Comparison of ENCODE assay signal across 24 cellular contexts in the genomic region with DNA sequence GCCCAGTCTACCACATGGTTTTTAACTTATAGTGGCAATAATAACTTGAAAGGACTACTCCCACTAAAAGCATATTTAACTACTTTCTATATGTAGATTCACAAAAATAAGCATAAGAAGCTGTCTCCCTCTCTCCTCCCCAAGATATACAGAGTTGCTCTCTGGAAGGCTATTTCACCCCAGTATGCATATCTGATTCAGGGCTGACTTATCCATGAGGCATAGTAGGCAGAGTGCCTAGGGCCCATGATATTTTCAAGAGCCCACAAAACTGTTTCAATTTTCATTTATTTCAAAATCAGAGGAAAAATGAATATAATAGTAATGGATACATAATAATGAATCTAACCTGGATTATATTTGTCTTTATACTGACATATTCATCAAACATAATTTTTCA. TPM values are rescaled to one million over a fixed set of nuclear protein-coding genes. Genes with fewer than 3 reads are reported as not detected.
DNase-seq lines count a peak whose midpoint lies in the region; ATAC-seq and TF ChIP-seq lines count a peak whose summit lies in the region.
"Had no signal": no experiment of that assay in that cellular context is flagged by ENCODE, and none has a peak within 500 bp of the region (broad histone marks: within the 10 kb centered on the region; RNA-seq: fewer than 3 reads in every experiment).

No MANE protein-coding gene starts in this region.

- peak overlapping the region; percentile 52 for H3K27ac ChIP-seq in neutrophil
- no peak overlapping the region for H3K27ac ChIP-seq in effector memory CD4-positive, alpha-beta T cell (ENCODE audit: insufficient read depth, low read length, poor library complexity, severe bottlenecking)
- H3K27ac ChIP-seq: BLaER1, KMS-11 had no signal

- ATAC-seq in activated naive CD8-positive, alpha-beta T cell treated with anti-CD3 and anti-CD28 coated beads, Interleukin-2, amount 50 U/mL, for 24 hours = no peak
- ATAC-seq: GM12878, HCT116 had no signal

- H3K9me3 ChIP-seq in neutrophil = no peaks in the 10 kb centered on the region
- no peaks in the 10 kb centered on the region for H3K9me3 ChIP-seq in effector memory CD4-positive, alpha-beta T cell (ENCODE audit: control insufficient read depth, low read length)
- H3K9me3 ChIP-seq: BLaER1 had no signal

- H3K36me3 Mint-ChIP-seq in activated T-helper 1 cell treated with anti-CD3 and anti-CD28 coated beads, Interleukin-12 subunit alpha, Interleukin-12 subunit beta, Interleukin-2, Interleukin-4 antibody, amounts not matched to agents 30 ng/mL and 10 ng/mL and 1 ng/mL, durations not matched to agents 14 hours and 24 hours and 36 hours (ENCODE audit: low read depth) = peaks cover 47% of the 10 kb centered on the region
- H3K36me3 Mint-ChIP-seq in activated naive CD8-positive, alpha-beta T cell treated with anti-CD3 and anti-CD28 coated beads, Interleukin-2, amount 50 U/mL, for 24 hours (ENCODE audit: low read depth) = peaks cover 2% of the 10 kb centered on the region

- DNase-seq in HCEC 1CT = peak; percentile 55
- no peak for DNase-seq in activated T-helper 1 cell treated with anti-CD3 and anti-CD28 coated beads, Interleukin-12 subunit alpha, Interleukin-12 subunit beta, Interleukin-2, Interleukin-4 antibody, amounts not matched to agents 30 ng/mL and 10 ng/mL and 1 ng/mL, durations not matched to agents 14 hours and 24 hours and 36 hours (ENCODE audit: low spot score)
- peak; percentile 15 to 57 for DNase-seq in foreskin fibroblast
- no peak for DNase-seq in effector memory CD4-positive, alpha-beta T cell
- no peak for DNase-seq in activated effector memory CD4-positive, alpha-beta T cell treated with Interleukin-2 at 50 U/mL for 16 hours
- DNase-seq in NCI-H1417 (lab: John Stamatoyannopoulos, UW) = no peak
- no peak for DNase-seq in activated naive CD8-positive, alpha-beta T cell treated with anti-CD3 and anti-CD28 coated beads, Interleukin-2, amount 50 U/mL, for 24 hours
- DNase-seq: CD4-positive, alpha-beta T cell; MM.1S; NCI-H1694; NCI-H2081; NCI-H2171; NCI-H226; NCI-H510A; NCI-H69; RPMI8226; SHP77 had no signal

- no peaks in the 10 kb centered on the region for H3K27me3 ChIP-seq in neutrophil
- no peaks in the 10 kb centered on the region for H3K27me3 ChIP-seq in effector memory CD4-positive, alpha-beta T cell (replicated peaks; ENCODE audit: control insufficient read depth, insufficient read depth, low read length, poor library complexity, severe bottlenecking)
- H3K27me3 ChIP-seq: BLaER1 had no signal

- H3K4me3 ChIP-seq in foreskin fibroblast (ENCODE audit: low read depth in 1 of 2, low read length in 2 of 2) = no peak overlapping the region
- no peak overlapping the region for H3K4me3 ChIP-seq in neutrophil (ENCODE audit: low read depth in 1 of 2, low read length in 1 of 2)
- H3K4me3 ChIP-seq in effector memory CD4-positive, alpha-beta T cell (ENCODE audit: insufficient read depth, low read depth, low read length, poor library complexity, severe bottlenecking) = no peak overlapping the region
- H3K4me3 ChIP-seq: BLaER1, GM12878 had no signal

- H3K27me3 Mint-ChIP-seq in activated T-helper 1 cell treated with anti-CD3 and anti-CD28 coated beads, Interleukin-12 subunit alpha, Interleukin-12 subunit beta, Interleukin-2, Interleukin-4 antibody, amounts not matched to agents 30 ng/mL and 10 ng/mL and 1 ng/mL, durations not matched to agents 14 hours and 24 hours and 36 hours (ENCODE audit: insufficient read depth) = no peaks in the 10 kb centered on the region
- H3K27me3 Mint-ChIP-seq in activated naive CD8-positive, alpha-beta T cell treated with anti-CD3 and anti-CD28 coated beads, Interleukin-2, amount 50 U/mL, for 24 hours = peaks cover 5% of the 10 kb centered on the region
- H3K27me3 Mint-ChIP-seq: IgD-negative memory B cell had no signal

- H3K9me3 Mint-ChIP-seq in activated T-helper 1 cell treated with anti-CD3 and anti-CD28 coated beads, Interleukin-12 subunit alpha, Interleukin-12 subunit beta, Interleukin-2, Interleukin-4 antibody, amounts not matched to agents 30 ng/mL and 10 ng/mL and 1 ng/mL, durations not matched to agents 14 hours and 24 hours and 36 hours = peaks cover 23% of the 10 kb centered on the region
- H3K9me3 Mint-ChIP-seq in activated naive CD8-positive, alpha-beta T cell treated with anti-CD3 and anti-CD28 coated beads, Interleukin-2, amount 50 U/mL, for 24 hours = no peaks in the 10 kb centered on the region
- H3K9me3 Mint-ChIP-seq: CD4-positive, alpha-beta T cell had no signal

- no peaks in the 10 kb centered on the region for H3K36me3 ChIP-seq in neutrophil
- H3K36me3 ChIP-seq in effector memory CD4-positive, alpha-beta T cell (ENCODE audit: control insufficient read depth, insufficient read depth, low read length) = no peaks in the 10 kb centered on the region
- H3K36me3 ChIP-seq: BLaER1 had no signal

- H3K4me1 ChIP-seq in neutrophil (ENCODE audit: control insufficient read depth in 1 of 2, insufficient read depth in 1 of 2, low read depth in 1 of 2, low read length in 1 of 2) = peaks cover 15 to 37% of the 10 kb centered on the region in 2 experiments
- H3K4me1 ChIP-seq in effector memory CD4-positive, alpha-beta T cell (ENCODE audit: control insufficient read depth, insufficient read depth, low read length, poor library complexity, severe bottlenecking) = no peaks in the 10 kb centered on the region

- peaks cover 58% of the 10 kb centered on the region for H3K4me1 Mint-ChIP-seq in activated T-helper 1 cell treated with anti-CD3 and anti-CD28 coated beads, Interleukin-12 subunit alpha, Interleukin-12 subunit beta, Interleukin-2, Interleukin-4 antibody, amounts not matched to agents 30 ng/mL and 10 ng/mL and 1 ng/mL, durations not matched to agents 14 hours and 24 hours and 36 hours (ENCODE audit: low read depth)
- H3K4me1 Mint-ChIP-seq in activated naive CD8-positive, alpha-beta T cell treated with anti-CD3 and anti-CD28 coated beads, Interleukin-2, amount 50 U/mL, for 24 hours = peaks cover 2% of the 10 kb centered on the region
- H3K4me1 Mint-ChIP-seq: IgD-negative memory B cell had no signal

- intact Hi-C loops in activated T-helper 1 cell treated with anti-CD3 and anti-CD28 coated beads, Interleukin-12 subunit alpha, Interleukin-12 subunit beta, Interleukin-2, Interleukin-4 antibody, amounts not matched to agents 30 ng/mL and 10 ng/mL and 1 ng/mL, durations not matched to agents 14 hours and 24 hours and 36 hours (cut with micrococcal nuclease) = no loop called here

- no peak overlapping the region for H3K4me3 Mint-ChIP-seq in activated T-helper 1 cell treated with anti-CD3 and anti-CD28 coated beads, Interleukin-12 subunit alpha, Interleukin-12 subunit beta, Interleukin-2, Interleukin-4 antibody, amounts not matched to agents 30 ng/mL and 10 ng/mL and 1 ng/mL, durations not matched to agents 14 hours and 24 hours and 36 hours
- H3K4me3 Mint-ChIP-seq in activated naive CD8-positive, alpha-beta T cell treated with anti-CD3 and anti-CD28 coated beads, Interleukin-2, amount 50 U/mL, for 24 hours = no peak overlapping the region
- H3K4me3 Mint-ChIP-seq: CD4-positive, alpha-beta T cell had no signal

- TF ChIP-seq CTCF in foreskin fibroblast (IDR thresholded peaks at IDR 0.05; ENCODE audit: low read depth, low read length) (no peak), neutrophil (IDR thresholded peaks at IDR 0.05) (no peak)

- H3K27ac Mint-ChIP-seq in activated T-helper 1 cell treated with anti-CD3 and anti-CD28 coated beads, Interleukin-12 subunit alpha, Interleukin-12 subunit beta, Interleukin-2, Interleukin-4 antibody, amounts not matched to agents 30 ng/mL and 10 ng/mL and 1 ng/mL, durations not matched to agents 14 hours and 24 hours and 36 hours = peak overlapping the region; percentile 41
- H3K27ac Mint-ChIP-seq in activated naive CD8-positive, alpha-beta T cell treated with anti-CD3 and anti-CD28 coated beads, Interleukin-2, amount 50 U/mL, for 24 hours = no peak overlapping the region
- H3K27ac Mint-ChIP-seq: CD4-positive, alpha-beta T cell; IgD-negative memory B cell had no signal

RNA-seq across cellular contexts. Expression of a gene that starts 20.5 kb away (rescaled TPM):
- 49.7 and 52.9 TPM in 2 replicates for total RNA-seq in activated T-helper 1 cell treated with anti-CD3 and anti-CD28 coated beads, Interleukin-12 subunit alpha, Interleukin-12 subunit beta, Interleukin-2, Interleukin-4 antibody, amounts not matched to agents 30 ng/mL and 10 ng/mL and 1 ng/mL, durations not matched to agents 14 hours and 24 hours and 36 hours
- total RNA-seq: Daoy had no signal

Comparison
In these comparisons a context has a peak if more than half of its experiments do, and no peak if none do; other contexts are left out.
1. DNase-seq: peak in HCEC 1CT (single experiment) and foreskin fibroblast (2 of 2); none in activated T-helper 1 cell treated with anti-CD3 and anti-CD28 coated beads, Interleukin-12 subunit alpha, Interleukin-12 subunit beta, Interleukin-2, Interleukin-4 antibody, amounts not matched to agents 30 ng/mL and 10 ng/mL and 1 ng/mL, durations not matched to agents 14 hours and 24 hours and 36 hours (single experiment), effector memory CD4-positive, alpha-beta T cell (0 of 3), activated effector memory CD4-positive, alpha-beta T cell treated with Interleukin-2 at 50 U/mL for 16 hours (single experiment), NCI-H1417 (0 of 3) and activated naive CD8-positive, alpha-beta T cell treated with anti-CD3 and anti-CD28 coated beads, Interleukin-2, amount 50 U/mL, for 24 hours (single experiment).